18 cellular contexts compared by ENCODE assay signal in genomic region chr5:145988993-145989392, GRCh38. TPM values are rescaled to one million over a fixed set of nuclear protein-coding genes. Genes with fewer than 3 reads are reported as not detected.
DNase-seq lines count a peak whose midpoint lies in the region; ATAC-seq and TF ChIP-seq lines count a peak whose summit lies in the region.
"Had no signal": no experiment of that assay in that cellular context is flagged by ENCODE, and none has a peak within 500 bp of the region (broad histone marks: within the 10 kb centered on the region; RNA-seq: fewer than 3 reads in every experiment).

No MANE protein-coding gene starts in this region.

- CTCF ChIA-PET in Caco-2 (lab: Charles Lee), result interaction anchor here (1.2 kb wide), 1 partner anchor 81 kb away, joined by 3 read pairs; no protein-coding TSS in a partner anchor
- CTCF ChIA-PET in IMR-90 (lab: Yijun Ruan, JAX), result no interaction called here

- H3K27ac ChIP-seq in IMR-90 (ENCODE audit: insufficient read depth, low read length), result no peak overlapping the region
- H3K27ac ChIP-seq: BLaER1, C4-2B, GM23248 had no signal

- no peak overlapping the region for H4K91ac ChIP-seq in IMR-90 (ENCODE audit: insufficient read depth, low read depth, low read length)

- ATAC-seq in IMR-90 (ENCODE audit: low read depth) (no peak), HG02588 (IDR thresholded peaks at IDR 0.05; ENCODE audit: unreplicated experiment) (no peak)
- ATAC-seq in activated CD4-positive, CD25-positive, alpha-beta regulatory T cell treated with anti-CD3 and anti-CD28 coated beads, Interleukin-2, amount 50 U/mL, for 24 hours, result no peak
- ATAC-seq: CD8-positive, alpha-beta T cell; GM12878 had no signal

- H3K4me3 ChIP-seq in Caco-2 (ENCODE audit: low read depth, low read length) (no peak overlapping the region), IMR-90 (ENCODE audit: insufficient read depth, low read depth, low read length) (no peak overlapping the region)
- H3K4me3 ChIP-seq: BLaER1, GM12878, GM23248, HAP-1 had no signal

- H3K27me3 Mint-ChIP-seq in Caco-2 (ENCODE audit: insufficient read depth, unreplicated experiment), result no peaks in the 10 kb centered on the region
- H3K27me3 Mint-ChIP-seq: B cell; CD4-positive, CD25-positive, alpha-beta regulatory T cell had no signal

- no peak overlapping the region for H3K18ac ChIP-seq in IMR-90 (ENCODE audit: low read depth, low read length)

- H2BK20ac ChIP-seq in IMR-90 (ENCODE audit: low read depth, low read length), result no peak overlapping the region

- intact Hi-C loops in Caco-2 (cut with micrococcal nuclease; ENCODE audit: unreplicated experiment), result no loop called here
- intact Hi-C loops in IMR-90 (cut with micrococcal nuclease), result no loop called here

- no peak overlapping the region for H3K4me2 ChIP-seq in IMR-90 (ENCODE audit: low read depth, low read length)
- H3K4me2 ChIP-seq: BLaER1 had no signal

- H2BK15ac ChIP-seq in IMR-90 (ENCODE audit: low read depth, low read length), result no peak overlapping the region

- no CpG with 5 or more reads among the region's 2 CpGs for WGBS in IMR-90 (ENCODE audit: extremely low coverage in 2 of 2, insufficient read length in 1 of 2), 2 experiments

- TF ChIP-seq CTCF in Caco-2 (IDR thresholded peaks at IDR 0.05; ENCODE audit: insufficient read depth in 1 of 2, low read depth in 1 of 2, low read length in 1 of 2, severe bottlenecking in 1 of 2, unreplicated experiment in 1 of 2), result no peak
- no peak for TF ChIP-seq CTCF in IMR-90 (conservative IDR thresholded peaks at IDR 0.05; ENCODE audit: low read depth, low read length)

- BruUV-seq in Caco-2 (replicated peaks; lab: Mats Ljungman, UMichigan) (no TSS peak), IMR-90 (replicated peaks; lab: Mats Ljungman, UMichigan) (no TSS peak)

- no peak overlapping the region for H3K23ac ChIP-seq in IMR-90 (ENCODE audit: low read depth, low read length)

- no peak overlapping the region for H2BK5ac ChIP-seq in IMR-90 (ENCODE audit: low read depth, low read length, poor library complexity, severe bottlenecking)

- H3K9me3 ChIP-seq in Caco-2 (peaks cover 28% of the 10 kb centered on the region), IMR-90 (ENCODE audit: control insufficient read depth, insufficient read depth, low read length) (no peaks in the 10 kb centered on the region; the same call in 1 of the 2 replicates)

- H3K4me3 Mint-ChIP-seq in Caco-2 (ENCODE audit: unreplicated experiment), result no peak overlapping the region
- H3K4me3 Mint-ChIP-seq: B cell; CD4-positive, CD25-positive, alpha-beta regulatory T cell; CD8-positive, alpha-beta T cell; HFFc6 had no signal

- dilution Hi-C loops in IMR-90 (cut with HindIII; ENCODE audit: low sequenced_read_pairs, unreplicated experiment), result no loop called here

- no peak overlapping the region for H4K5ac ChIP-seq in IMR-90 (ENCODE audit: low read depth, low read length)

- peaks cover 18% of the 10 kb centered on the region for H3K9me3 Mint-ChIP-seq in Caco-2 (ENCODE audit: unreplicated experiment)

- H3K27me3 ChIP-seq in Caco-2 (replicated peaks; ENCODE audit: control insufficient read depth, insufficient read depth, low read length) (no peaks in the 10 kb centered on the region), IMR-90 (ENCODE audit: control insufficient read depth, insufficient read depth, low read length) (peaks cover 4% of the 10 kb centered on the region)
- H3K27me3 ChIP-seq: BLaER1 had no signal

- H3K36me3 Mint-ChIP-seq in Caco-2 (ENCODE audit: insufficient read depth, unreplicated experiment), result peaks cover 88% of the 10 kb centered on the region
- H3K36me3 Mint-ChIP-seq: CD8-positive, alpha-beta T cell had no signal

- H3K9me1 ChIP-seq in IMR-90 (ENCODE audit: insufficient read depth, low read length), result no peaks in the 10 kb centered on the region

- POLR2A ChIA-PET in Caco-2 (lab: Charles Lee), result no interaction called here
- POLR2A ChIA-PET in IMR-90 (lab: Charles Lee; ENCODE audit: unreplicated experiment), result no interaction called here

- H2BK120ac ChIP-seq in IMR-90 (ENCODE audit: low read depth, low read length), result no peak overlapping the region

- H2AK9ac ChIP-seq in IMR-90 (replicated peaks; ENCODE audit: low read depth, low read length, poor library complexity), result no peak overlapping the region

- in situ Hi-C loops in IMR-90 (cut with MboI; ENCODE audit: low sequenced_read_pairs), result no loop called here

- H3K36me3 ChIP-seq in Caco-2 (ENCODE audit: control insufficient read depth, insufficient read depth, low read length) (peaks cover 8% of the 10 kb centered on the region), IMR-90 (ENCODE audit: control insufficient read depth, insufficient read depth, low read length) (no peaks in the 10 kb centered on the region)
- H3K36me3 ChIP-seq: BLaER1, HAP-1 had no signal

- no peak for TF ChIP-seq POLR2A in IMR-90 (IDR thresholded peaks at IDR 0.05; ENCODE audit: low read depth, low read length)

- H4K20me1 ChIP-seq in IMR-90 (ENCODE audit: insufficient read depth, low read length), result no peaks in the 10 kb centered on the region
- H4K20me1 ChIP-seq: BLaER1 had no signal

- H4K8ac ChIP-seq in IMR-90 (ENCODE audit: low read depth in 2 of 2, low read length in 2 of 2), result no peak overlapping the region

- H3K14ac ChIP-seq in IMR-90 (replicated peaks; ENCODE audit: low read depth, low read length), result no peak overlapping the region

- H3K4me1 ChIP-seq in Caco-2 (peaks cover 39% of the 10 kb centered on the region), IMR-90 (ENCODE audit: control insufficient read depth, insufficient read depth, low read length) (no peaks in the 10 kb centered on the region)
- H3K4me1 ChIP-seq: BLaER1, HAP-1 had no signal

- H3K9ac ChIP-seq in IMR-90 (ENCODE audit: low read depth, low read length), result no peak overlapping the region
- H3K9ac ChIP-seq: BLaER1, GM23248 had no signal

- peaks cover 23% of the 10 kb centered on the region for H3K4me1 Mint-ChIP-seq in Caco-2 (ENCODE audit: low read depth, unreplicated experiment)
- H3K4me1 Mint-ChIP-seq: B cell; CD4-positive, CD25-positive, alpha-beta regulatory T cell had no signal

- DNase-seq in Caco-2, result no peak
- no peak for DNase-seq in IMR-90
- peak; percentile 30 for DNase-seq in kidney tubule cell (ENCODE audit: low spot score)
- no peak for DNase-seq in NK-92 treated with Interleukin-12 subunit alpha and Interleukin-12 subunit beta, amount 100 ng/mL, for 24 hours (lab: John Stamatoyannopoulos, UW)
- DNase-seq: CD4-positive, CD25-positive, alpha-beta regulatory T cell; CD8-positive, alpha-beta T cell; DMS 273 treated with DMSO at 0.1 percent for 48 hours; DMS79; GDM1; GM23248; HFFc6 had no signal

- H3K4ac ChIP-seq in IMR-90 (ENCODE audit: low read depth, low read length), result no peak overlapping the region

- H3K79me1 ChIP-seq in IMR-90 (ENCODE audit: low read depth in 1 of 2, low read length in 2 of 2), result no peaks in the 10 kb centered on the region

- no peak for TF ChIP-seq RAD21 in IMR-90 (IDR thresholded peaks at IDR 0.05; ENCODE audit: low read length)

- H3K27ac Mint-ChIP-seq in Caco-2 (ENCODE audit: unreplicated experiment), result peak overlapping the region; percentile 39
- H3K27ac Mint-ChIP-seq: B cell; CD4-positive, CD25-positive, alpha-beta regulatory T cell; CD8-positive, alpha-beta T cell; HFFc6 had no signal

- no peak overlapping the region for H2AK5ac ChIP-seq in IMR-90 (ENCODE audit: low read depth, low read length)

- H3K56ac ChIP-seq in IMR-90 (ENCODE audit: extremely low read depth, insufficient read depth, low read length), result no peak overlapping the region

- no peak overlapping the region for H2AFZ ChIP-seq in IMR-90 (replicated peaks; ENCODE audit: low read length, poor library complexity)
- H2AFZ ChIP-seq: GM23248 had no signal

TF ChIP-seq in IMR-90, 13 proteins besides CTCF, POLR2A, EP300 and RAD21:
- TF ChIP-seq NFE2L2 (IDR thresholded peaks at IDR 0.05; ENCODE audit: low read depth, low read length), result no peak
- TF ChIP-seq MAFK (IDR thresholded peaks at IDR 0.05; ENCODE audit: low read depth, low read length), result peak; percentile 38; the same call in 1 of the 2 replicates

RNA-seq across cellular contexts. Expression of gene SH3RF2, which starts 52.6 kb away (rescaled TPM):
- total RNA-seq in Caco-2 (2022) (49.4 and 55.0 TPM in 2 replicates), IMR-90 (2012; rRNA removed) (1.1 and 1.3 TPM in 2 replicates)
- 1.3 and 1.7 TPM in 2 replicates for polyA plus RNA-seq in IMR-90 (2012; rRNA removed)
- 0.49 and 0.74 TPM in 2 replicates for polyA plus RNA-seq in IMR-90 (2012; cell fraction: cytosol; rRNA removed)
- 4.1 and 4.6 TPM in 2 replicates for polyA plus RNA-seq in IMR-90 (2012; cell fraction: nucleus; rRNA removed; ENCODE audit: low replicate concordance)
- total RNA-seq: B cell; CD8-positive, alpha-beta T cell; GM23248 had no signal
- polyA plus RNA-seq: GM12878 had no signal

Comparison
In these comparisons a context has a peak if more than half of its experiments do, and no peak if none do; other contexts are left out.
1. RNA of gene SH3RF2, which starts 52.6 kb away (total RNA-seq): 49.4 to 55.0 TPM in Caco-2; 1.1 to 1.3 TPM in IMR-90; every median in the first group is over 10 times any median in the second.